In the genomic region with DNA sequence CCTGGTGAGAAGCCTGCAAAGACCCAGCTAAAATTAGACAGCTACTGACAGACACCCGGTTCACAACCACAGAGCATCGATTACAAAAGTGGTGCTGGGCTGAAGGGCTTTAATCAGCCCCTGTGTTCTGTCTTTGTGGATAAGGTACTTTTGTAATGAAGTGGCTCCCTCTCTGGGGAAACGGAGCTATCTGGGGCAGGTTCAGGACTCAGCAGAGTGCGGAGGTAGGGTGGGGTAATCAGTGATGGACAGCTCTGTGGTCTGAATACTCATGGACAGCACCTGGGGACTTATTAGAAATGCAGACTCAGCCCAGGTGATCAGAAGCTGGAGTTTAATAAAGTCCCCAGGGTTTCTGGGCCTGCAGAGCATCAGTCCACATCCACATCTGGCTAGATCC, we compare ENCODE assay signal across 1 cellular context.
TF ChIP-seq lines count a peak whose summit lies in the region.

No MANE protein-coding gene starts in this region.

TF ChIP-seq in K562, 482 proteins besides CTCF, POLR2A, EP300 and RAD21:
- TF ChIP-seq ELF4 (CRISPR knock-in tag; IDR thresholded peaks at IDR 0.05) (no peak), KLF13 (tag; IDR thresholded peaks at IDR 0.05; ENCODE audit: borderline replicate concordance, low read depth) (no peak), DMBX1 (CRISPR knock-in tag; IDR thresholded peaks at IDR 0.05; ENCODE audit: borderline replicate concordance) (no peak), L3MBTL2 (IDR thresholded peaks at IDR 0.05) (no peak), ZNF766 (CRISPR knock-in tag; conservative IDR thresholded peaks at IDR 0.05) (no peak), DACH1 (IDR thresholded peaks at IDR 0.05; ENCODE audit: partially characterized antibody) (no peak), SMARCE1 (IDR thresholded peaks at IDR 0.05) (no peak), SRSF1 (IDR thresholded peaks at IDR 0.05; ENCODE audit: low read depth, low read length) (no peak), MAFG (tag; conservative IDR thresholded peaks at IDR 0.05) (no peak), EZH2 (IDR thresholded peaks at IDR 0.05; ENCODE audit: borderline replicate concordance, low read depth, low read length) (no peak)
TF ChIP-seq in K562: peak in this region for 0.
